In genomic region chr16:15354846-15355245, GRCh38 we compare ENCODE assay signal across 3 cellular contexts. TPM values are rescaled to one million over a fixed set of nuclear protein-coding genes. Genes with fewer than 3 reads are reported as not detected.
"Had no signal": no experiment of that assay in that cellular context is flagged by ENCODE, and none has a peak within 500 bp of the region (broad histone marks: within the 10 kb centered on the region; RNA-seq: fewer than 3 reads in every experiment).

No MANE protein-coding gene starts in this region.

RNA-seq across cellular contexts. Expression of gene NPIPA5, which starts 23.2 kb away (rescaled TPM):
- polyA plus RNA-seq: GM23248 had no signal

RNA-seq across cellular contexts. Expression of gene MPV17L, which starts 40.7 kb away (rescaled TPM):
- total RNA-seq: H4, HFFc6 had no signal
